14 cellular contexts compared by ENCODE assay signal in the genomic region with DNA sequence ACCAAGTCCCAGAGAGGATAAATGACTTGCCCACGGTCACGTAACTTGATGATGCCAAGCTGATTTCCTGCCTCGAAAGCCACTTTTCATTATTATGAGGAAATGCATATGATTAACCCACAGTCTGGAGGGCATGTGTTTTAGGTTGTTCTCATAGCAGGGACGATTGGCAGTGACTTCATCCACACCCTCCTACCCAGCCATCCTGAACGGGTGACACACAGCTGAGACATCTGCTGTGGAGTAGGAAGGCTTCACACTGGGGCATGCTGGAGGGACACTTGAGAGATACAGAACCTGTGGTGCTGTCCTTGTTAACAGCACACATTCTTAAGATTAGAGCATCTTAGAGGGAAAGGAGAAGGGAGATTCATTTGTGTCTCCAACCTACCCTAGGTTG.
A peak's percentile ranks its signal among the peaks of the same experiment; 100 is the strongest.
DNase-seq lines count a peak whose midpoint lies in the region; ATAC-seq, FAIRE-seq and TF ChIP-seq lines count a peak whose summit lies in the region.
"Had no signal": no experiment of that assay in that cellular context is flagged by ENCODE, and none has a peak within 500 bp of the region (broad histone marks: within the 10 kb centered on the region; RNA-seq: fewer than 3 reads in every experiment).

No MANE protein-coding gene starts in this region.

- H3K27me3 ChIP-seq in colonic mucosa (no peaks in the 10 kb centered on the region), Karpas-422 (ENCODE audit: low read length) (no peaks in the 10 kb centered on the region)
- H3K27me3 ChIP-seq: thyroid gland had no signal

- H2AFZ ChIP-seq in Karpas-422 (ENCODE audit: low read length): no peak overlapping the region

- no peak for TF ChIP-seq EP300 in A549 (IDR thresholded peaks at IDR 0.05)

- POLR2A ChIA-PET in A549 (lab: Yijun Ruan, JAX): interaction anchor here (1.1 kb wide), 1 partner anchor 66 kb away, joined by 6 read pairs; a partner anchor contains a TSS
- POLR2A ChIA-PET in RWPE1 (lab: Yijun Ruan, JAX; ENCODE audit: low non-redundant PET): no interaction called here

- H3K27me3 Mint-ChIP-seq in type B pancreatic cell: no peaks in the 10 kb centered on the region

- TF ChIP-seq POLR2A in A549 (IDR thresholded peaks at IDR 0.05; ENCODE audit: low read length): no peak

- peak overlapping the region; percentile 67; the same call in 2 of the 3 replicates for H3K4me2 ChIP-seq in A549
- no peak overlapping the region for H3K4me2 ChIP-seq in Karpas-422 (ENCODE audit: low read depth, low read length, poor library complexity, severe bottlenecking)

- no peak overlapping the region for H3K4me3 Mint-ChIP-seq in type B pancreatic cell
- H3K4me3 Mint-ChIP-seq: neural crest cell had no signal

- H3K79me2 ChIP-seq in Karpas-422 (ENCODE audit: low read length): no peaks in the 10 kb centered on the region

- H3K9ac ChIP-seq in colonic mucosa (ENCODE audit: low read depth in 2 of 2, low read length in 2 of 2) (no peak overlapping the region), Karpas-422 (ENCODE audit: low read length) (no peak overlapping the region)

- H3K9me2 ChIP-seq in Karpas-422 (replicated peaks; ENCODE audit: insufficient read depth, low read length): no peaks in the 10 kb centered on the region

- TF ChIP-seq RAD21 in A549 (conservative IDR thresholded peaks at IDR 0.05 in 1 of 2, IDR thresholded peaks at IDR 0.05 in 1 of 2): no peak

- DNase-seq in A549 (ENCODE audit: low read depth in 1 of 2, low spot score in 1 of 2) (no peak), Daoy (ENCODE audit: low read depth) (peak; percentile 65), RWPE1 (ENCODE audit: low spot score) (no peak), fibroblast of mammary gland (ENCODE audit: low read depth) (peak; percentile 80), colonic mucosa (no peak), type B pancreatic cell (ENCODE audit: extremely low spot score, unreplicated experiment) (no peak), Karpas-422 (no peak), GM13976 (ENCODE audit: low spot score) (no peak)
- DNase-seq: DMS153; NCI-H1092 treated with DMSO at 0.1 percent for 48 hours; NK-92 treated with Interleukin-12 subunit alpha and Interleukin-12 subunit beta, amount 100 ng/mL, for 24 hours; T1000; thyroid gland had no signal

- H3K36me3 ChIP-seq in colonic mucosa (no peaks in the 10 kb centered on the region), Karpas-422 (ENCODE audit: insufficient read depth, low read length) (no peaks in the 10 kb centered on the region)
- H3K36me3 ChIP-seq: thyroid gland had no signal

- H3K36me3 Mint-ChIP-seq in type B pancreatic cell: no peaks in the 10 kb centered on the region

- ATAC-seq in A549: peak in 1 of 2 experiments; percentile 15; a peak in 1 of 6 replicates

- intact Hi-C loops in colonic mucosa (cut with DNase I): no loop called here

- no peak for TF ChIP-seq CTCF in A549 (IDR thresholded peaks at IDR 0.05)
- TF ChIP-seq CTCF in RWPE1 (conservative IDR thresholded peaks at IDR 0.05; ENCODE audit: low read depth): no peak
- no peak for TF ChIP-seq CTCF in fibroblast of mammary gland (conservative IDR thresholded peaks at IDR 0.05; ENCODE audit: control insufficient read depth, insufficient read depth, low read depth, low read length)
- no peak for TF ChIP-seq CTCF in colonic mucosa (IDR thresholded peaks at IDR 0.05)
- no peak for TF ChIP-seq CTCF in type B pancreatic cell (conservative IDR thresholded peaks at IDR 0.05)
- TF ChIP-seq CTCF in GM13976 (IDR thresholded peaks at IDR 0.05; ENCODE audit: borderline replicate concordance, control extremely low read depth, extremely low read depth, insufficient read depth, missing control alignments): no peak

- in situ Hi-C loops in GM13976 (cut with MboI; ENCODE audit: low sequenced_read_pairs, unreplicated experiment): no loop called here

- H3K27ac ChIP-seq in A549 (peak overlapping the region; percentile 90 to 96; a peak in 5 of 6 replicates), RWPE1 (peak overlapping the region; percentile 47; the same call in 1 of the 2 replicates), colonic mucosa (no peak overlapping the region), Karpas-422 (ENCODE audit: low read length) (no peak overlapping the region)
- H3K27ac ChIP-seq: thyroid gland had no signal

- 59% methylated on average over 5 of the region's 5 CpGs for WGBS in A549 (ENCODE audit: missing lambda C conversion rate)

- no peaks in the 10 kb centered on the region for H4K20me1 ChIP-seq in Karpas-422 (ENCODE audit: insufficient read depth, low read depth, low read length)

- no peaks in the 10 kb centered on the region for H3K9me3 ChIP-seq in A549
- no peaks in the 10 kb centered on the region for H3K9me3 ChIP-seq in colonic mucosa
- H3K9me3 ChIP-seq in Karpas-422 (ENCODE audit: low read length): no peaks in the 10 kb centered on the region
- H3K9me3 ChIP-seq: thyroid gland had no signal

- H3K4me3 ChIP-seq in A549 (no peak overlapping the region), fibroblast of mammary gland (ENCODE audit: control insufficient read depth, low read depth, low read length) (no peak overlapping the region), colonic mucosa (no peak overlapping the region), Karpas-422 (ENCODE audit: low read length) (no peak overlapping the region)
- H3K4me3 ChIP-seq: thyroid gland had no signal

- FAIRE-seq in A549 (lab: Jason Lieb, UNC): no peak

- H3K4me1 Mint-ChIP-seq in type B pancreatic cell (ENCODE audit: unreplicated experiment): no peaks in the 10 kb centered on the region
- H3K4me1 Mint-ChIP-seq: neural crest cell had no signal

- no peaks in the 10 kb centered on the region for H3K9me3 Mint-ChIP-seq in type B pancreatic cell
- H3K9me3 Mint-ChIP-seq: neural crest cell had no signal

- H3K4me1 ChIP-seq in A549 (peaks cover 46% of the 10 kb centered on the region), colonic mucosa (no peaks in the 10 kb centered on the region), Karpas-422 (ENCODE audit: low read length) (no peaks in the 10 kb centered on the region)

- CTCF ChIA-PET in A549 (lab: Yijun Ruan, JAX) (no interaction called here), RWPE1 (lab: Yijun Ruan, JAX) (interaction anchor here (0.6 kb wide), 1 partner anchor 11 kb away, joined by 3 read pairs; no protein-coding TSS in a partner anchor)

- H3K27ac Mint-ChIP-seq in type B pancreatic cell: no peak overlapping the region

TF ChIP-seq in A549, 52 proteins besides CTCF, POLR2A, EP300 and RAD21:
- TF ChIP-seq CEBPB (IDR thresholded peaks at IDR 0.05) (no peak), BHLHE40 (IDR thresholded peaks at IDR 0.05; ENCODE audit: low read depth, low read length) (no peak), MYC (IDR thresholded peaks at IDR 0.05; ENCODE audit: borderline replicate concordance, low read length) (no peak), FOSL2 (IDR thresholded peaks at IDR 0.05) (no peak), FOSL2 (CRISPR knock-in tag; IDR thresholded peaks at IDR 0.05) (no peak), FOSB (CRISPR knock-in tag; IDR thresholded peaks at IDR 0.05) (no peak), ESRRA (IDR thresholded peaks at IDR 0.05; ENCODE audit: borderline replicate concordance, low read length) (no peak), KDM5A (IDR thresholded peaks at IDR 0.05) (no peak), RCOR1 (IDR thresholded peaks at IDR 0.05; ENCODE audit: low read depth, low read length) (no peak), ZC3H11A (IDR thresholded peaks at IDR 0.05) (no peak), HOXA7 (CRISPR knock-in tag; IDR thresholded peaks at IDR 0.05) (no peak), GATA3 (IDR thresholded peaks at IDR 0.05; ENCODE audit: borderline replicate concordance) (no peak), POLR2AphosphoS2 (conservative IDR thresholded peaks at IDR 0.05; ENCODE audit: low read length) (no peak), ZFP36 (IDR thresholded peaks at IDR 0.05; ENCODE audit: borderline replicate concordance, partially characterized antibody) (no peak), RARB (CRISPR knock-in tag; IDR thresholded peaks at IDR 0.05) (no peak)
- TF ChIP-seq, protein P1, sequence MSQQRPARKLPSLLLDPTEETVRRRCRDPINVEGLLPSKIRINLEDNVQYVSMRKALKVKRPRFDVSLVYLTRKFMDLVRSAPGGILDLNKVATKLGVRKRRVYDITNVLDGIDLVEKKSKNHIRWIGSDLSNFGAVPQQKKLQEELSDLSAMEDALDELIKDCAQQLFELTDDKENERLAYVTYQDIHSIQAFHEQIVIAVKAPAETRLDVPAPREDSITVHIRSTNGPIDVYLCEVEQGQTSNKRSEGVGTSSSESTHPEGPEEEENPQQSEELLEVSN (IDR thresholded peaks at IDR 0.05; ENCODE audit: borderline replicate concordance, low read depth): no peak
TF ChIP-seq in A549: peak in this region for 0.

Comparison
In these comparisons a context has a peak if more than half of its experiments do, and no peak if none do; other contexts are left out.
1. DNase-seq: peak in Daoy (single experiment) and fibroblast of mammary gland (single experiment); none in A549 (0 of 2), RWPE1 (single experiment), colonic mucosa (single experiment), type B pancreatic cell (single experiment), Karpas-422 (single experiment) and GM13976 (single experiment).
2. H3K27ac ChIP-seq: peak in A549 (2 of 2) and RWPE1 (single experiment); none in colonic mucosa (single experiment) and Karpas-422 (single experiment).